ENCODE assay signal across 27 cellular contexts in the genomic region with DNA sequence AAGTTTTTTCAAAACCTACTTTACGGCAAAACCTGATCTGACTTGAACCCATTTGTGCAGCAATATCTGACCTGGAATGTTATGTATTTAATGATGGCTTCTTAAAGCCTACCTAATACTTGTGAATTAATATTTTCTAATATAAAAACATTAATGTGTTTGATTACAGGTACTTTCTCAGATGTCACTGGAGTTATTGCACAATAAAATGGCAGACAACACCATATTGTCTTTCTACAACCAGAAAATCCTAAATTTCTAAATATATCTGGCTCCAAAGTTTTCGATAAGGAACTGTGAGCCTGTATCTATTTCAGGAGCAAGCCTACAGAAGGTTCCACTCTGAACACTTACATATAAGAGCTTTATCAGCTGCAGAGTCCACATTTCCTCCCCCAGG.
"Had no signal": no experiment of that assay in that cellular context is flagged by ENCODE, and none has a peak within 500 bp of the region (broad histone marks: within the 10 kb centered on the region; RNA-seq: fewer than 3 reads in every experiment).

No MANE protein-coding gene starts in this region.

- FAIRE-seq: pancreas, urothelium cell line had no signal

- H3K27me3 Mint-ChIP-seq: naive B cell; natural killer cell treated with Interleukin-12 subunit alpha and Interleukin-12 subunit beta and Interleukin-15 and Interleukin-18, amount 100 ng/mL, for 72 hours; stimulated activated naive CD8-positive, alpha-beta T cell treated with anti-CD3 and anti-CD28 coated beads, Interleukin-15, Interleukin-2, amounts not matched to agents 100 ng/mL and 50 ng/mL, for 24 hours had no signal

- H3K36me3 ChIP-seq: pancreas, stomach, thoracic aorta, thyroid gland, tibial nerve, upper lobe of left lung, vagina had no signal

- H3K4me1 ChIP-seq: pancreas, psoas muscle, stomach, thyroid gland, tibial nerve, upper lobe of left lung, vagina had no signal

- ATAC-seq: naive thymus-derived CD8-positive, alpha-beta T cell; natural killer cell treated with Interleukin-12 subunit alpha and Interleukin-12 subunit beta and Interleukin-15 and Interleukin-18, amount 100 ng/mL, for 72 hours; pancreas; psoas muscle; sciatic nerve; stimulated activated effector memory CD8-positive, alpha-beta T cell treated with anti-CD3 and anti-CD28 coated beads, Interleukin-12 subunit alpha, Interleukin-12 subunit beta, amount 100 ng/mL, for 72 hours; stimulated activated naive B cell treated with anti-CD40 and anti-IgM and Interleukin-4, amounts not matched to agents 10 μg/mL and 1 μg/mL and 100 μg/mL, for 72 hours had no signal

- H3K27ac Mint-ChIP-seq: naive B cell; naive thymus-derived CD8-positive, alpha-beta T cell; natural killer cell treated with Interleukin-12 subunit alpha and Interleukin-12 subunit beta and Interleukin-15 and Interleukin-18, amount 100 ng/mL, for 72 hours; nephron progenitor cell; stimulated activated effector memory CD8-positive, alpha-beta T cell treated with anti-CD3 and anti-CD28 coated beads, Interleukin-12 subunit alpha, Interleukin-12 subunit beta, amount 100 ng/mL, for 72 hours; stimulated activated naive B cell treated with anti-CD40 and anti-IgM and Interleukin-4, amounts not matched to agents 10 μg/mL and 1 μg/mL and 100 μg/mL, for 72 hours; stimulated activated naive CD8-positive, alpha-beta T cell treated with anti-CD3 and anti-CD28 coated beads, Interleukin-15, Interleukin-2, amounts not matched to agents 100 ng/mL and 50 ng/mL, for 24 hours had no signal

- H3K9me3 ChIP-seq: pancreas, psoas muscle, stomach, thoracic aorta, thyroid gland, tibial nerve, upper lobe of left lung, vagina had no signal

- DNase-seq: naive B cell; naive thymus-derived CD8-positive, alpha-beta T cell; nephron progenitor cell; occipital lobe; pancreas; psoas muscle; right cardiac atrium; stimulated activated CD4-positive, alpha-beta T cell treated with anti-CD3 and anti-CD28 coated beads, Interleukin-15, amount 100 ng/mL, for 24 hours; stimulated activated CD4-positive, alpha-beta T cell treated with anti-CD3 and anti-CD28 coated beads, Interleukin-2, amount 100 ng/mL, for 24 hours; stimulated activated CD4-positive, alpha-beta T cell treated with anti-CD3 and anti-CD28 coated beads, Interleukin-2, amount 100 ng/mL, for 48 hours; stimulated activated CD4-positive, alpha-beta T cell treated with anti-CD3 and anti-CD28 coated beads, Interleukin-4, amount 100 ng/mL, for 24 hours; stimulated activated naive B cell treated with anti-CD40 and anti-IgM and Interleukin-4, amounts not matched to agents 10 μg/mL and 1 μg/mL and 100 μg/mL, for 72 hours; stimulated activated naive CD4-positive, alpha-beta T cell treated with Interleukin-2 at 50 U/mL for 16 hours; stomach; thyroid gland; trophoblast cell; upper lobe of left lung had no signal

- H3K4me3 Mint-ChIP-seq: naive B cell; naive thymus-derived CD8-positive, alpha-beta T cell; natural killer cell treated with Interleukin-12 subunit alpha and Interleukin-12 subunit beta and Interleukin-15 and Interleukin-18, amount 100 ng/mL, for 72 hours; nephron progenitor cell; neural crest cell; stimulated activated effector memory CD8-positive, alpha-beta T cell treated with anti-CD3 and anti-CD28 coated beads, Interleukin-12 subunit alpha, Interleukin-12 subunit beta, amount 100 ng/mL, for 72 hours; stimulated activated naive B cell treated with anti-CD40 and anti-IgM and Interleukin-4, amounts not matched to agents 10 μg/mL and 1 μg/mL and 100 μg/mL, for 72 hours; stimulated activated naive CD8-positive, alpha-beta T cell treated with anti-CD3 and anti-CD28 coated beads, Interleukin-15, Interleukin-2, amounts not matched to agents 100 ng/mL and 50 ng/mL, for 24 hours had no signal

- H3K4me3 ChIP-seq: pancreas, psoas muscle, skin epidermis, stomach, thoracic aorta, thyroid gland, tibial nerve, upper lobe of left lung, vagina had no signal

- H3K36me3 Mint-ChIP-seq: naive B cell; stimulated activated naive B cell treated with anti-CD40 and anti-IgM and Interleukin-4, amounts not matched to agents 10 μg/mL and 1 μg/mL and 100 μg/mL, for 72 hours had no signal

- H3K9me3 Mint-ChIP-seq: natural killer cell treated with Interleukin-12 subunit alpha and Interleukin-12 subunit beta and Interleukin-15 and Interleukin-18, amount 100 ng/mL, for 72 hours; nephron progenitor cell; neural crest cell; stimulated activated effector memory CD8-positive, alpha-beta T cell treated with anti-CD3 and anti-CD28 coated beads, Interleukin-12 subunit alpha, Interleukin-12 subunit beta, amount 100 ng/mL, for 72 hours; stimulated activated naive CD8-positive, alpha-beta T cell treated with anti-CD3 and anti-CD28 coated beads, Interleukin-15, Interleukin-2, amounts not matched to agents 100 ng/mL and 50 ng/mL, for 24 hours had no signal

- H3K4me1 Mint-ChIP-seq: naive B cell; naive thymus-derived CD8-positive, alpha-beta T cell; nephron progenitor cell; neural crest cell; stimulated activated effector memory CD8-positive, alpha-beta T cell treated with anti-CD3 and anti-CD28 coated beads, Interleukin-12 subunit alpha, Interleukin-12 subunit beta, amount 100 ng/mL, for 72 hours; stimulated activated naive B cell treated with anti-CD40 and anti-IgM and Interleukin-4, amounts not matched to agents 10 μg/mL and 1 μg/mL and 100 μg/mL, for 72 hours had no signal

- H3K27ac ChIP-seq: pancreas, psoas muscle, skin epidermis, stomach, thoracic aorta, thyroid gland, tibial nerve, upper lobe of left lung, vagina had no signal

- H3K27me3 ChIP-seq: pancreas, stomach, thyroid gland, tibial nerve, upper lobe of left lung, vagina had no signal
